ENCODE assay signal across 9 cellular contexts in genomic region chr1:13517193-13517812, GRCh38. TPM values are rescaled to one million over a fixed set of nuclear protein-coding genes. Genes with fewer than 3 reads are reported as not detected.
DNase-seq lines count a peak whose midpoint lies in the region; ATAC-seq and TF ChIP-seq lines count a peak whose summit lies in the region.
"Had no signal": no experiment of that assay in that cellular context is flagged by ENCODE, and none has a peak within 500 bp of the region (broad histone marks: within the 10 kb centered on the region; RNA-seq: fewer than 3 reads in every experiment).

No MANE protein-coding gene starts in this region.

- peaks cover 2 to 6% of the 10 kb centered on the region in 2 donors for H3K36me3 Mint-ChIP-seq in activated T-cell treated with anti-CD3 and anti-CD28 coated beads, Interleukin-2, amount 50 U/mL, for 72 hours (ENCODE audit: insufficient read depth in 2 of 2)

- POLR2A ChIA-PET in PC-3 (lab: Charles Lee; ENCODE audit: unreplicated experiment), result no interaction called here

- no peak overlapping the region for H3K4me3 ChIP-seq in PC-3 (ENCODE audit: low read length)

- BruUV-seq in PC-3 (replicated peaks; lab: Mats Ljungman, UMichigan), result no TSS peak

- no peak overlapping the region for H2AFZ ChIP-seq in PC-3 (ENCODE audit: low read length)

- no peaks in the 10 kb centered on the region for H3K4me1 Mint-ChIP-seq in activated T-cell treated with anti-CD3 and anti-CD28 coated beads, Interleukin-2, amount 50 U/mL, for 72 hours (ENCODE audit: low read depth)

- no peaks in the 10 kb centered on the region for H3K9me2 ChIP-seq in PC-3 (replicated peaks; ENCODE audit: low read length)

- no peaks in the 10 kb centered on the region for H3F3A ChIP-seq in PC-3 (ENCODE audit: low read length, unreplicated experiment)

- H3K27ac ChIP-seq in PC-3 (ENCODE audit: low read length), result no peak overlapping the region

- peaks cover 10% of the 10 kb centered on the region for H3K27me3 Mint-ChIP-seq in activated T-cell treated with anti-CD3 and anti-CD28 coated beads, Interleukin-2, amount 50 U/mL, for 72 hours (ENCODE audit: low read depth)

- TF ChIP-seq CTCF in PC-3 (conservative IDR thresholded peaks at IDR 0.05; ENCODE audit: low read depth, low read length), result peak; percentile 56

- H3K4me1 ChIP-seq in PC-3 (ENCODE audit: insufficient read depth, low read length), result no peaks in the 10 kb centered on the region

- no peaks in the 10 kb centered on the region for H3K9me3 ChIP-seq in PC-3 (ENCODE audit: low read length)

- intact Hi-C loops in PC-3 (cut with micrococcal nuclease), result no loop called here

- ATAC-seq in activated T-cell treated with anti-CD3 and anti-CD28 coated beads, Interleukin-2, amount 50 U/mL, for 72 hours (replicated peaks in 1 of 2), result no peak
- ATAC-seq in PC-3, result no peak
- no peak for ATAC-seq in HG03095 (IDR thresholded peaks at IDR 0.05; ENCODE audit: unreplicated experiment)
- no peak for ATAC-seq in GM21737 (IDR thresholded peaks at IDR 0.05; ENCODE audit: unreplicated experiment)

- no peak overlapping the region for H3K27ac Mint-ChIP-seq in activated T-cell treated with anti-CD3 and anti-CD28 coated beads, Interleukin-2, amount 50 U/mL, for 72 hours

- no peaks in the 10 kb centered on the region for H4K20me1 ChIP-seq in PC-3 (ENCODE audit: low read length)

- CTCF ChIA-PET in PC-3 (lab: Charles Lee), result no interaction called here

- H3K4me2 ChIP-seq in PC-3 (ENCODE audit: low read length), result no peak overlapping the region

- peaks cover 0 to 2% of the 10 kb centered on the region in 2 donors for H3K9me3 Mint-ChIP-seq in activated T-cell treated with anti-CD3 and anti-CD28 coated beads, Interleukin-2, amount 50 U/mL, for 72 hours

- no peak overlapping the region for H3K9ac ChIP-seq in PC-3 (ENCODE audit: low read length)

- H3K36me3 ChIP-seq in PC-3 (ENCODE audit: low read depth, low read length), result no peaks in the 10 kb centered on the region

- no peaks in the 10 kb centered on the region for H3K79me2 ChIP-seq in PC-3 (ENCODE audit: low read length)

- no peak overlapping the region for H3K4me3 Mint-ChIP-seq in activated T-cell treated with anti-CD3 and anti-CD28 coated beads, Interleukin-2, amount 50 U/mL, for 72 hours

- DNase-seq in activated T-cell treated with anti-CD3 and anti-CD28 coated beads, Interleukin-2, amount 50 U/mL, for 72 hours, result peak; percentile 8
- DNase-seq in activated T-cell treated with anti-CD3 and anti-CD28 coated beads for 4 hours (no peak), PC-3 (peak; percentile 43), foreskin melanocyte (peak; percentile 20), Kasumi-1 (lab: John Stamatoyannopoulos, UW) (no peak)
- peak; percentile 45 for DNase-seq in stimulated activated CD8-positive, alpha-beta memory T cell treated with anti-CD3 and anti-CD28 coated beads, Interleukin-4, amount 100 ng/mL, for 48 hours

- peaks cover 56% of the 10 kb centered on the region for H3K27me3 ChIP-seq in PC-3 (ENCODE audit: low read length)

RNA-seq across cellular contexts. Expression of gene LRRC38, which starts 3.5 kb away (rescaled TPM):
- not detected for total RNA-seq in activated T-cell treated with anti-CD3 and anti-CD28 coated beads, Interleukin-2, amount 50 U/mL, for 72 hours
- 2.6 and 4.8 TPM in 2 replicates for total RNA-seq in PC-3 (2014; rRNA removed)
- total RNA-seq: mucosa of gallbladder had no signal

Comparison
In these comparisons a context has a peak if more than half of its experiments do, and no peak if none do; other contexts are left out.
1. DNase-seq: peak in activated T-cell treated with anti-CD3 and anti-CD28 coated beads, Interleukin-2, amount 50 U/mL, for 72 hours (2 of 2), PC-3 (single experiment), foreskin melanocyte (single experiment) and stimulated activated CD8-positive, alpha-beta memory T cell treated with anti-CD3 and anti-CD28 coated beads, Interleukin-4, amount 100 ng/mL, for 48 hours (single experiment); none in activated T-cell treated with anti-CD3 and anti-CD28 coated beads for 4 hours (single experiment) and Kasumi-1 (0 of 2).